In genomic region chr3:65829228-65829627, GRCh38 we compare ENCODE assay signal across 1 cellular context.
A peak's percentile ranks its signal among the peaks of the same experiment; 100 is the strongest.
TF ChIP-seq lines count a peak whose summit lies in the region.

No MANE protein-coding gene starts in this region.

TF ChIP-seq in HEK293, 187 proteins besides CTCF, POLR2A, EP300 and RAD21 (continued from another document):
- TF ChIP-seq ZNF660 (tag by site-specific recombination; IDR thresholded peaks at IDR 0.05), result peak; percentile 42; the same call in 1 of the 2 replicates
- 0 out of 2 replicates have a peak, but pooled peaks have one; percentile 31 for TF ChIP-seq ZBTB21 (tag by site-specific recombination; IDR thresholded peaks at IDR 0.05)
- peak; percentile 34; the same call in 1 of the 2 replicates for TF ChIP-seq TRIM28 (IDR thresholded peaks at IDR 0.05; ENCODE audit: borderline replicate concordance, low read length)
- 0 out of 2 replicates have a peak, but pooled peaks have one; percentile 23 for TF ChIP-seq ZNF629 (tag by site-specific recombination; IDR thresholded peaks at IDR 0.05)
- TF ChIP-seq YY2 (tag by site-specific recombination; IDR thresholded peaks at IDR 0.05), result no peak
TF ChIP-seq in HEK293: peak in this region for 7.
